ENCODE assay signal across 8 cellular contexts in the genomic region with DNA sequence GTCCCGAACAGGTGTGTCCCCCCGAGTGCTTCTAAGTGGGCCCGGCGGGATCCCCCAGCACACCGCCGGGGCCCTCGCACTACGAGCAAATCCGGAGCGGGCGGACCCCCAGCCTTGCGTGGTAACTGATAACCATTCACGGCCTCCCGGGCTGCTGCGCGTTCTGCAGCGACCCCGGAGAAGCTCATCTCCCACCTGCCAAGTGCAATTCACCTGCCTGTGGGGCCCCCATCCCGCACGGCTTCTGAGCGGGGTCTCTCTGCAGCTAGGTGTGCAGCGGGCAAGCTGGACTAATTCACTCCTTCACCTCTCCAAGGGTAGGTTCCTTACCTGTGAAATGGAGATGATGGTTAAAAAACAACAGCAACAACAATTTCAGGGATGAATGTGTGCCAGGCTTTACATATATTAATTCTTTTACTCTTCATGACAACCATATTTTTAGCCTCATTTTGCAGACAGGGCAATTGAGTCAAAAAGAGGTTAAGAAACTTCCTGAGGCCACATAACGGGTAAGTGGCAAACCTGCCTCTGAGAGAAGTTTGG. TPM values are rescaled to one million over a fixed set of nuclear protein-coding genes. Genes with fewer than 3 reads are reported as not detected.
DNase-seq lines count a peak whose midpoint lies in the region; ATAC-seq and TF ChIP-seq lines count a peak whose summit lies in the region.

No MANE protein-coding gene starts in this region.

- H3K36me3 ChIP-seq in CD4-positive, alpha-beta memory T cell (ENCODE audit: insufficient read depth, low read length), result no peaks in the 10 kb centered on the region
- H3K36me3 ChIP-seq in left lung (no peaks in the 10 kb centered on the region), tibial artery (no peaks in the 10 kb centered on the region)

- ATAC-seq in HG02763 (IDR thresholded peaks at IDR 0.05; ENCODE audit: unreplicated experiment), result peak; percentile 16
- no peak for ATAC-seq in left lung
- ATAC-seq in GM18861 (IDR thresholded peaks at IDR 0.05; ENCODE audit: unreplicated experiment), result no peak

- CTCF ChIA-PET in CD4-positive, alpha-beta memory T cell (lab: Charles Lee; ENCODE audit: partially characterized antibody), result no interaction called here
- CTCF ChIA-PET in activated CD4-positive, alpha-beta memory T cell treated with anti-CD3 and anti-CD28 coated beads, Interleukin-2, amount 10 ng/mL, durations not matched to agents 7 days and 5 days (lab: Charles Lee), result no interaction called here

- POLR2A ChIA-PET in CD4-positive, alpha-beta memory T cell (lab: Charles Lee; ENCODE audit: partially characterized antibody), result no interaction called here
- POLR2A ChIA-PET in activated CD4-positive, alpha-beta memory T cell treated with anti-CD3 and anti-CD28 coated beads, Interleukin-2, amount 10 ng/mL, durations not matched to agents 7 days and 5 days (lab: Charles Lee), result no interaction called here

- H3K4me3 ChIP-seq in CD4-positive, alpha-beta memory T cell (ENCODE audit: low read length in 2 of 2), result peak overlapping the region in 1 of 2 donors; percentile 35
- H3K4me3 ChIP-seq in left lung (peak overlapping the region; percentile 66 to 71), tibial artery (peak overlapping the region; percentile 57 to 62)

- no peaks in the 10 kb centered on the region for H3K9me3 Mint-ChIP-seq in CD4-positive, alpha-beta memory T cell
- no peaks in the 10 kb centered on the region for H3K9me3 Mint-ChIP-seq in activated CD4-positive, alpha-beta memory T cell treated with anti-CD3 and anti-CD28 coated beads, Interleukin-2, amount 10 ng/mL, durations not matched to agents 7 days and 5 days

- H3K9me3 ChIP-seq in CD4-positive, alpha-beta memory T cell (ENCODE audit: control insufficient read depth in 1 of 2, low read length in 2 of 2), result no peaks in the 10 kb centered on the region
- no peaks in the 10 kb centered on the region for H3K9me3 ChIP-seq in left lung
- H3K9me3 ChIP-seq in tibial artery, result no peaks in the 10 kb centered on the region

- peaks cover 12 to 24% (median 18%) of the 10 kb centered on the region in 4 donors for H3K4me1 Mint-ChIP-seq in CD4-positive, alpha-beta memory T cell
- peaks cover 10% of the 10 kb centered on the region for H3K4me1 Mint-ChIP-seq in activated CD4-positive, alpha-beta memory T cell treated with anti-CD3 and anti-CD28 coated beads, Interleukin-2, amount 10 ng/mL, durations not matched to agents 7 days and 5 days

- H3K27me3 ChIP-seq in CD4-positive, alpha-beta memory T cell (ENCODE audit: insufficient read depth, low read length), result peaks cover 30% of the 10 kb centered on the region
- H3K27me3 ChIP-seq in left lung, result peaks cover 11 to 61% of the 10 kb centered on the region in 2 donors
- no peaks in the 10 kb centered on the region for H3K27me3 ChIP-seq in tibial artery

- peaks cover 25% of the 10 kb centered on the region for H3K4me1 ChIP-seq in CD4-positive, alpha-beta memory T cell (ENCODE audit: insufficient read depth, low read length)
- peaks cover 19 to 28% of the 10 kb centered on the region in 2 donors for H3K4me1 ChIP-seq in left lung
- peaks cover 0 to 41% (median 29%) of the 10 kb centered on the region in 4 donors for H3K4me1 ChIP-seq in tibial artery

- intact Hi-C loops in CD4-positive, alpha-beta memory T cell (cut with micrococcal nuclease), result no loop called here
- intact Hi-C loops in left lung (cut with DNase I), result no loop called here
- intact Hi-C loops in tibial artery (cut with DNase I; ENCODE audit: low total_unique reads), result no loop called here

- DNase-seq in CD4-positive, alpha-beta memory T cell, result peak in 1 of 5 donors; percentile 9
- no peak for DNase-seq in activated CD4-positive, alpha-beta memory T cell treated with anti-CD3 and anti-CD28 coated beads, Interleukin-2, amount 10 ng/mL, durations not matched to agents 7 days and 5 days
- DNase-seq in left lung (no peak), tibial artery (no peak), cerebellar cortex (ENCODE audit: low spot score) (no peak), NCI-H1436 treated with DMSO at 0.1 percent for 48 hours (lab: John Stamatoyannopoulos, UW) (no peak)

- peaks cover 13 to 23% of the 10 kb centered on the region in 2 donors for H3K27me3 Mint-ChIP-seq in CD4-positive, alpha-beta memory T cell
- H3K27me3 Mint-ChIP-seq in activated CD4-positive, alpha-beta memory T cell treated with anti-CD3 and anti-CD28 coated beads, Interleukin-2, amount 10 ng/mL, durations not matched to agents 7 days and 5 days, result peaks cover 52% of the 10 kb centered on the region

- peak overlapping the region; percentile 82 to 85 (median 84) for H3K4me3 Mint-ChIP-seq in CD4-positive, alpha-beta memory T cell
- H3K4me3 Mint-ChIP-seq in activated CD4-positive, alpha-beta memory T cell treated with anti-CD3 and anti-CD28 coated beads, Interleukin-2, amount 10 ng/mL, durations not matched to agents 7 days and 5 days, result peak overlapping the region; percentile 56

- H3K27ac Mint-ChIP-seq in CD4-positive, alpha-beta memory T cell, result peak overlapping the region in 3 of 7 donors; percentile 13 to 36 (median 18)
- no peak overlapping the region for H3K27ac Mint-ChIP-seq in activated CD4-positive, alpha-beta memory T cell treated with anti-CD3 and anti-CD28 coated beads, Interleukin-2, amount 10 ng/mL, durations not matched to agents 7 days and 5 days

- H3K27ac ChIP-seq in CD4-positive, alpha-beta memory T cell (ENCODE audit: low read depth, low read length), result no peak overlapping the region
- H3K27ac ChIP-seq in left lung, result peak overlapping the region; percentile 67 to 74
- peak overlapping the region in 1 of 2 donors; percentile 26 for H3K27ac ChIP-seq in tibial artery

- no peaks in the 10 kb centered on the region for H3K36me3 Mint-ChIP-seq in CD4-positive, alpha-beta memory T cell
- H3K36me3 Mint-ChIP-seq in activated CD4-positive, alpha-beta memory T cell treated with anti-CD3 and anti-CD28 coated beads, Interleukin-2, amount 10 ng/mL, durations not matched to agents 7 days and 5 days (ENCODE audit: low read depth), result no peaks in the 10 kb centered on the region

- TF ChIP-seq CTCF in left lung (IDR thresholded peaks at IDR 0.05), result no peak
- no peak for TF ChIP-seq CTCF in tibial artery (IDR thresholded peaks at IDR 0.05)

RNA-seq across cellular contexts. Expression of gene PODXL, which starts 0.6 kb away (rescaled TPM):
- 1 to 10 TPM; 1.1 to 1.3 TPM for total RNA-seq in CD4-positive, alpha-beta memory T cell
- polyA plus RNA-seq in CD4-positive, alpha-beta memory T cell, result 1 to 10 TPM in 1 of 2 donors, under 1 TPM in 1; 0.47 to 1.2 TPM
- 1 to 10 TPM; 1.6 TPM for total RNA-seq in activated CD4-positive, alpha-beta memory T cell treated with anti-CD3 and anti-CD28 coated beads, Interleukin-2, amount 10 ng/mL, durations not matched to agents 7 days and 5 days
- 100 to 1,000 TPM in 1 of 2 donors, 10 to 100 TPM in 1; 62.1 to 124 TPM for total RNA-seq in left lung

Comparison
In these comparisons a context has a peak if more than half of its experiments do, and no peak if none do; other contexts are left out.
1. RNA of gene PODXL, which starts 0.6 kb away (total RNA-seq): 62.1 to 124 TPM in left lung; 1.6 TPM in activated CD4-positive, alpha-beta memory T cell treated with anti-CD3 and anti-CD28 coated beads, Interleukin-2, amount 10 ng/mL, durations not matched to agents 7 days and 5 days and 1.1 to 1.3 TPM in CD4-positive, alpha-beta memory T cell; every median in the first group is over 10 times any median in the second.